Comparison of ENCODE assay signal across 17 cellular contexts in the genomic region with DNA sequence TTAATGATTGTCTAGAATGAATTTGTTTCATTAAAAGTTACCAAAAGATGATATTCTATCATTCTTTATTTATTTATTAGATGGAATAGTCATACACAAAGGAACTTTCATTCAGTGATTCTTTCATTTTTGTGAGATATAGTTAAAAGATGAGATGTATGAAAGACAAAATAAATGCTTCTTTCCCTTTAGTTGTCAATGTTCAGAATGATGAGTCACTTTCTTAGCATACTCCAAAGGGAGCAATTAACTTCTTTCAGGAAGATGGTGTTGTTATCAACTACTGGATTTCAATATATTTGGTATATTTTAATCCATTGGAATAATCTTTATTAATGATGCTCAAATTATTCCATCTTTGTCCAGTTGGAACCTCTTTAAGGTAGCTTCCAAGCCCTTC. TPM values are rescaled to one million over a fixed set of nuclear protein-coding genes. Genes with fewer than 3 reads are reported as not detected.
DNase-seq lines count a peak whose midpoint lies in the region; ATAC-seq and TF ChIP-seq lines count a peak whose summit lies in the region.
"Had no signal": no experiment of that assay in that cellular context is flagged by ENCODE, and none has a peak within 500 bp of the region (broad histone marks: within the 10 kb centered on the region; RNA-seq: fewer than 3 reads in every experiment).

No MANE protein-coding gene starts in this region.

- peaks cover 70% of the 10 kb centered on the region for H3K79me2 ChIP-seq in Loucy (ENCODE audit: insufficient read depth, low read length)

- H3K36me3 ChIP-seq in Loucy (ENCODE audit: insufficient read depth, low read length) (peaks cover 12% of the 10 kb centered on the region; the same call in 1 of the 2 replicates), sigmoid colon (no peaks in the 10 kb centered on the region)

- peak overlapping the region; percentile 98 for H3K4me3 Mint-ChIP-seq in T-helper 2 cell treated with Interferon-gamma antibody and Interleukin-4, amounts not matched to agents 5 μg/mL and 100 μg/mL, for 36 hours
- peak overlapping the region; percentile 98 for H3K4me3 Mint-ChIP-seq in effector memory CD8-positive, alpha-beta T cell
- peak overlapping the region; percentile 87 for H3K4me3 Mint-ChIP-seq in stimulated activated effector memory CD8-positive, alpha-beta T cell treated with anti-CD3 and anti-CD28 coated beads, Interleukin-12 subunit alpha, Interleukin-12 subunit beta, amount 100 ng/mL, for 72 hours
- H3K4me3 Mint-ChIP-seq: mesothelial cell of epicardium had no signal

- DNase-seq in T-helper 2 cell treated with Interferon-gamma antibody and Interleukin-4, amounts not matched to agents 5 μg/mL and 100 μg/mL, for 36 hours (ENCODE audit: low spot score), result no peak
- DNase-seq in T-helper 2 cell (no peak), sigmoid colon (no peak), inferior parietal cortex (ENCODE audit: extremely low spot score) (no peak), NOMO-1 treated with dmso at 0.1 percent for 144 hours (lab: John Stamatoyannopoulos, UW; ENCODE audit: unreplicated experiment) (no peak)
- DNase-seq in effector memory CD8-positive, alpha-beta T cell, result no peak
- no peak for DNase-seq in stimulated activated effector memory CD8-positive, alpha-beta T cell treated with anti-CD3 and anti-CD28 coated beads, Interleukin-12 subunit alpha, Interleukin-12 subunit beta, amount 100 ng/mL, for 72 hours (ENCODE audit: low spot score in 2 of 2)
- DNase-seq: Calu3; erythroblast; IMR-90; NCI-H1417 treated with DMSO at 0.1 percent for 48 hours; NCI-H526; SHP77 treated with DMSO at 0.1 percent for 48 hours; stimulated activated CD4-positive, alpha-beta T cell treated with anti-CD3 and anti-CD28 coated beads, Interleukin-4, amount 100 ng/mL, for 4 hours had no signal

- H3K27me3 Mint-ChIP-seq in T-helper 2 cell treated with Interferon-gamma antibody and Interleukin-4, amounts not matched to agents 5 μg/mL and 100 μg/mL, for 36 hours (ENCODE audit: low read depth), result no peaks in the 10 kb centered on the region
- no peaks in the 10 kb centered on the region for H3K27me3 Mint-ChIP-seq in effector memory CD8-positive, alpha-beta T cell

- peak overlapping the region in 2 of 4 donors; percentile 54 to 66 for H3K27ac ChIP-seq in sigmoid colon

- no peaks in the 10 kb centered on the region for H3K9me2 ChIP-seq in Loucy (replicated peaks; ENCODE audit: low read depth, low read length)

- TF ChIP-seq CTCF in Loucy (conservative IDR thresholded peaks at IDR 0.05; ENCODE audit: low read length) (no peak), sigmoid colon (IDR thresholded peaks at IDR 0.05) (no peak)

- H3K27me3 ChIP-seq in Loucy (ENCODE audit: insufficient read depth, low read length, poor library complexity, severe bottlenecking) (no peaks in the 10 kb centered on the region), sigmoid colon (no peaks in the 10 kb centered on the region)

- H3K27ac Mint-ChIP-seq in T-helper 2 cell treated with Interferon-gamma antibody and Interleukin-4, amounts not matched to agents 5 μg/mL and 100 μg/mL, for 36 hours, result peak overlapping the region; percentile 73
- peak overlapping the region; percentile 91 to 94 for H3K27ac Mint-ChIP-seq in effector memory CD8-positive, alpha-beta T cell
- peak overlapping the region; percentile 97 for H3K27ac Mint-ChIP-seq in stimulated activated effector memory CD8-positive, alpha-beta T cell treated with anti-CD3 and anti-CD28 coated beads, Interleukin-12 subunit alpha, Interleukin-12 subunit beta, amount 100 ng/mL, for 72 hours
- H3K27ac Mint-ChIP-seq: mesothelial cell of epicardium had no signal

- intact Hi-C loops in sigmoid colon (cut with DNase I), result no loop called here

- no peak for TF ChIP-seq POLR2A in sigmoid colon (IDR thresholded peaks at IDR 0.05)

- peaks cover 27% of the 10 kb centered on the region for H3K4me1 Mint-ChIP-seq in T-helper 2 cell treated with Interferon-gamma antibody and Interleukin-4, amounts not matched to agents 5 μg/mL and 100 μg/mL, for 36 hours (ENCODE audit: low read depth)
- H3K4me1 Mint-ChIP-seq in effector memory CD8-positive, alpha-beta T cell (ENCODE audit: low read depth in 2 of 2), result peaks cover 31 to 45% of the 10 kb centered on the region in 2 donors
- H3K4me1 Mint-ChIP-seq in stimulated activated effector memory CD8-positive, alpha-beta T cell treated with anti-CD3 and anti-CD28 coated beads, Interleukin-12 subunit alpha, Interleukin-12 subunit beta, amount 100 ng/mL, for 72 hours, result peaks cover 57% of the 10 kb centered on the region
- H3K4me1 Mint-ChIP-seq: mesothelial cell of epicardium had no signal

- no peak overlapping the region for H2AFZ ChIP-seq in Loucy (ENCODE audit: low read length)

- H3K4me1 ChIP-seq in Loucy (ENCODE audit: insufficient read depth, low read length, poor library complexity, severe bottlenecking) (peaks cover 57% of the 10 kb centered on the region), sigmoid colon (no peaks in the 10 kb centered on the region)

- H3K9me3 ChIP-seq in Loucy (ENCODE audit: insufficient read depth, low read depth, low read length), result no peaks in the 10 kb centered on the region
- H3K9me3 ChIP-seq in sigmoid colon, result no peaks in the 10 kb centered on the region

- H3K9ac ChIP-seq in Loucy (ENCODE audit: low read depth, low read length, poor library complexity, severe bottlenecking), result peak overlapping the region; percentile 82

- H4K20me1 ChIP-seq in Loucy (ENCODE audit: insufficient read depth, low read length, poor library complexity, severe bottlenecking), result no peaks in the 10 kb centered on the region

- no peaks in the 10 kb centered on the region for H3F3A ChIP-seq in Loucy (ENCODE audit: low read depth)

- H3K4me3 ChIP-seq in Loucy (ENCODE audit: low read length, poor library complexity, severe bottlenecking) (peak overlapping the region; percentile 87), sigmoid colon (peak overlapping the region in 2 of 4 donors; percentile 38)

- peaks cover 62% of the 10 kb centered on the region for H3K36me3 Mint-ChIP-seq in T-helper 2 cell treated with Interferon-gamma antibody and Interleukin-4, amounts not matched to agents 5 μg/mL and 100 μg/mL, for 36 hours (ENCODE audit: low read depth)
- H3K36me3 Mint-ChIP-seq in effector memory CD8-positive, alpha-beta T cell (ENCODE audit: insufficient read depth), result peaks cover 52% of the 10 kb centered on the region
- peaks cover 30% of the 10 kb centered on the region for H3K36me3 Mint-ChIP-seq in stimulated activated effector memory CD8-positive, alpha-beta T cell treated with anti-CD3 and anti-CD28 coated beads, Interleukin-12 subunit alpha, Interleukin-12 subunit beta, amount 100 ng/mL, for 72 hours
- H3K36me3 Mint-ChIP-seq: mesothelial cell of epicardium had no signal

- TF ChIP-seq EP300 in sigmoid colon (IDR thresholded peaks at IDR 0.05), result no peak

- H3K4me2 ChIP-seq in Loucy (ENCODE audit: low read depth, low read length, poor library complexity, severe bottlenecking), result peak overlapping the region; percentile 78

- H3K9me3 Mint-ChIP-seq in T-helper 2 cell treated with Interferon-gamma antibody and Interleukin-4, amounts not matched to agents 5 μg/mL and 100 μg/mL, for 36 hours, result no peaks in the 10 kb centered on the region
- H3K9me3 Mint-ChIP-seq in effector memory CD8-positive, alpha-beta T cell, result peaks cover 0 to 2% of the 10 kb centered on the region in 2 donors
- no peaks in the 10 kb centered on the region for H3K9me3 Mint-ChIP-seq in stimulated activated effector memory CD8-positive, alpha-beta T cell treated with anti-CD3 and anti-CD28 coated beads, Interleukin-12 subunit alpha, Interleukin-12 subunit beta, amount 100 ng/mL, for 72 hours
- H3K9me3 Mint-ChIP-seq: mesothelial cell of epicardium had no signal

- no peak for ATAC-seq in effector memory CD8-positive, alpha-beta T cell (replicated peaks)
- ATAC-seq in stimulated activated effector memory CD8-positive, alpha-beta T cell treated with anti-CD3 and anti-CD28 coated beads, Interleukin-12 subunit alpha, Interleukin-12 subunit beta, amount 100 ng/mL, for 72 hours, result no peak

RNA-seq across cellular contexts. Expression of a gene that starts 2.3 kb away (rescaled TPM):
- total RNA-seq in sigmoid colon, result 10 to 100 TPM; 10.0 to 15.1 (median 13.3) TPM
- 10 to 100 TPM in 2 of 3 donors, 1 to 10 TPM in 1; 8.6 to 42.9 (median 12.6) TPM for polyA plus RNA-seq in sigmoid colon
- total RNA-seq: A172, Calu3, IMR-90, mesothelial cell of epicardium had no signal
- polyA plus RNA-seq: IMR-90 had no signal

RNA-seq across cellular contexts. Expression of a gene that starts 50.2 kb away (rescaled TPM):
- total RNA-seq in sigmoid colon, result 10 to 100 TPM; 18.9 to 24.1 (median 22.2) TPM
- 10 to 100 TPM in 2 of 3 donors, 1 to 10 TPM in 1; 9.5 to 44.8 (median 11.4) TPM for polyA plus RNA-seq in sigmoid colon
- total RNA-seq: A172, Calu3, IMR-90, mesothelial cell of epicardium had no signal
- polyA plus RNA-seq: IMR-90 had no signal
